ENCODE assay signal across 23 cellular contexts in the genomic region with DNA sequence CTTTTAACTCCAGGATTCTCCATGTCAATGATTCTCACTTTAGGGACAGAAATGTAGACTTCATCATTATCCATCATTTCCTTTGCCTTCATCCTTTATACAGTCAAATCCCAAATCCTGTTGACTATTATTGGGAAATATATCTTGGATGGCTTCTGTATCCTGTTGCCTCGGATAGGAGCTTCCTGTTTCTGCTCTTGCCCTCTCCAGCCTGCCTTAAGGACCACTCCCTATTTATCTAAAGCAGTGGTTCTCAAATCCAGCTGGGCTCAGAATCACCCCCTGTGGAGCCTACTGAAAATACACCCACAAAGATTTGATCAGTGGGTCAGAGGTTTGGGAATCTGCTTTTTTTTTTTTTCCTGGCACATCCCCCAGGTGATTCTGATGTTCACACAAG.
"Had no signal": no experiment of that assay in that cellular context is flagged by ENCODE, and none has a peak within 500 bp of the region (broad histone marks: within the 10 kb centered on the region; RNA-seq: fewer than 3 reads in every experiment).

No MANE protein-coding gene starts in this region.

- DNase-seq: activated CD4-positive, alpha-beta T cell treated with anti-CD3 and anti-CD28 coated beads, Interleukin-2, amount 50 U/mL, for 4 hours; activated effector memory CD4-positive, alpha-beta T cell treated with anti-CD3 and anti-CD28 coated beads, Interleukin-2, amount 50 U/mL, for 16 hours; activated naive CD4-positive, alpha-beta T cell treated with anti-CD3 and anti-CD28 coated beads, Interleukin-2, amount 50 U/mL, for 16 hours; activated T-cell treated with anti-CD3 and anti-CD28 coated beads, Interleukin-2, amount 50 U/mL, for 72 hours; aorta; brain microvascular endothelial cell; immature natural killer cell; nephron progenitor cell; nucleus accumbens; retina; small intestine; stimulated activated CD4-positive, alpha-beta T cell treated with anti-CD3 and anti-CD28 coated beads, Interleukin-15, amount 100 ng/mL, for 24 hours; stimulated activated CD4-positive, alpha-beta T cell treated with anti-CD3 and anti-CD28 coated beads, Interleukin-4, amount 100 ng/mL, for 1 hour; stimulated activated naive CD8-positive, alpha-beta T cell treated with anti-CD3 and anti-CD28 coated beads, Interleukin-15, amount 100 ng/mL, for 72 hours; transverse colon had no signal

- H3K27ac ChIP-seq: brain microvascular endothelial cell, coronary artery, gastroesophageal sphincter, suprapubic skin, transverse colon, vagina had no signal

- H3K4me3 ChIP-seq: coronary artery, gastroesophageal sphincter, lung, suprapubic skin, transverse colon, vagina had no signal

- H3K27me3 ChIP-seq: brain microvascular endothelial cell, gastroesophageal sphincter, suprapubic skin, transverse colon, vagina had no signal

- H3K4me1 ChIP-seq: transverse colon had no signal

- H3K9me3 ChIP-seq: gastroesophageal sphincter, suprapubic skin, transverse colon, vagina had no signal

- H3K9me3 Mint-ChIP-seq: activated T-cell treated with anti-CD3 and anti-CD28 coated beads, Interleukin-2, amount 50 U/mL, for 72 hours; immature natural killer cell; mesothelial cell of epicardium; nephron progenitor cell; stimulated activated naive CD8-positive, alpha-beta T cell treated with anti-CD3 and anti-CD28 coated beads, Interleukin-15, amount 100 ng/mL, for 72 hours; T-helper 2 cell treated with Interferon-gamma antibody and Interleukin-4, amounts not matched to agents 5 μg/mL and 100 μg/mL, for 36 hours had no signal

- H3K27ac Mint-ChIP-seq: activated T-cell treated with anti-CD3 and anti-CD28 coated beads, Interleukin-2, amount 50 U/mL, for 72 hours; immature natural killer cell; mesothelial cell of epicardium; nephron progenitor cell; stimulated activated naive CD8-positive, alpha-beta T cell treated with anti-CD3 and anti-CD28 coated beads, Interleukin-15, amount 100 ng/mL, for 72 hours; T-helper 2 cell treated with Interferon-gamma antibody and Interleukin-4, amounts not matched to agents 5 μg/mL and 100 μg/mL, for 36 hours had no signal

- H3K4me1 Mint-ChIP-seq: immature natural killer cell; mesothelial cell of epicardium; stimulated activated naive CD8-positive, alpha-beta T cell treated with anti-CD3 and anti-CD28 coated beads, Interleukin-15, amount 100 ng/mL, for 72 hours had no signal

- FAIRE-seq: small intestine, TTC549 had no signal

- H3K36me3 ChIP-seq: brain microvascular endothelial cell, gastroesophageal sphincter, suprapubic skin, transverse colon, vagina had no signal

- ATAC-seq: activated T-cell treated with anti-CD3 and anti-CD28 coated beads, Interleukin-2, amount 50 U/mL, for 72 hours; gastroesophageal sphincter; stimulated activated naive CD8-positive, alpha-beta T cell treated with anti-CD3 and anti-CD28 coated beads, Interleukin-15, amount 100 ng/mL, for 72 hours had no signal

- H3K4me3 Mint-ChIP-seq: activated T-cell treated with anti-CD3 and anti-CD28 coated beads, Interleukin-2, amount 50 U/mL, for 72 hours; immature natural killer cell; mesothelial cell of epicardium; nephron progenitor cell; stimulated activated naive CD8-positive, alpha-beta T cell treated with anti-CD3 and anti-CD28 coated beads, Interleukin-15, amount 100 ng/mL, for 72 hours; T-helper 2 cell treated with Interferon-gamma antibody and Interleukin-4, amounts not matched to agents 5 μg/mL and 100 μg/mL, for 36 hours had no signal

- H3K36me3 Mint-ChIP-seq: immature natural killer cell, mesothelial cell of epicardium had no signal
